In genomic region chr3:100400424-100400781, GRCh38 we compare ENCODE assay signal across 8 cellular contexts. TPM values are rescaled to one million over a fixed set of nuclear protein-coding genes. Genes with fewer than 3 reads are reported as not detected.
DNase-seq lines count a peak whose midpoint lies in the region; ATAC-seq and TF ChIP-seq lines count a peak whose summit lies in the region.

No MANE protein-coding gene starts in this region.

- TF ChIP-seq POLR2A in thyroid gland (IDR thresholded peaks at IDR 0.05), result no peak

- peaks cover 0 to 2% (median 0%) of the 10 kb centered on the region in 3 donors for H3K27me3 Mint-ChIP-seq in CD14-positive monocyte (ENCODE audit: low read depth in 3 of 3)
- peaks cover 15% of the 10 kb centered on the region for H3K27me3 Mint-ChIP-seq in endothelial cell (ENCODE audit: unreplicated experiment)
- no peaks in the 10 kb centered on the region for H3K27me3 Mint-ChIP-seq in naive thymus-derived CD8-positive, alpha-beta T cell

- H3K9me3 ChIP-seq in thyroid gland, result no peaks in the 10 kb centered on the region

- H3K4me1 ChIP-seq in thyroid gland, result peaks cover 6 to 20% of the 10 kb centered on the region in 2 donors

- TF ChIP-seq CTCF in CD14-positive monocyte (IDR thresholded peaks at IDR 0.05) (no peak), HL-60 (IDR thresholded peaks at IDR 0.05; ENCODE audit: insufficient read depth, low read length) (no peak), endothelial cell (IDR thresholded peaks at IDR 0.05; ENCODE audit: unreplicated experiment) (no peak), thyroid gland (IDR thresholded peaks at IDR 0.05) (no peak)

- H3K27me3 ChIP-seq in HL-60 (ENCODE audit: insufficient read depth, poor library complexity, severe bottlenecking) (no peaks in the 10 kb centered on the region), thyroid gland (no peaks in the 10 kb centered on the region)

- peak overlapping the region; percentile 93 for H3K27ac ChIP-seq in HL-60 (replicated peaks)
- H3K27ac ChIP-seq in thyroid gland, result peak overlapping the region; percentile 73 to 80 (median 79)

- POLR2A ChIA-PET in naive thymus-derived CD8-positive, alpha-beta T cell (lab: Charles Lee), result interaction anchor here (1.5 to 3.1 kb wide), 5 partner anchors 20 to 1276 kb away, joined by 5 to 26 read pairs (median 7); partner anchors contain the start of genes NIT2, TBC1D23 and TFG

- H3K4me3 Mint-ChIP-seq in CD14-positive monocyte, result peak overlapping the region; percentile 89 to 99
- H3K4me3 Mint-ChIP-seq in endothelial cell (ENCODE audit: unreplicated experiment), result peak overlapping the region; percentile 99
- peak overlapping the region; percentile 90 to 99 (median 98) for H3K4me3 Mint-ChIP-seq in naive thymus-derived CD8-positive, alpha-beta T cell

- peak overlapping the region; percentile 89 to 97 (median 94) for H3K27ac Mint-ChIP-seq in CD14-positive monocyte
- H3K27ac Mint-ChIP-seq in endothelial cell (ENCODE audit: unreplicated experiment), result peak overlapping the region; percentile 30
- peak overlapping the region; percentile 38 to 99 (median 95) for H3K27ac Mint-ChIP-seq in naive thymus-derived CD8-positive, alpha-beta T cell

- no peaks in the 10 kb centered on the region for H3K9me3 Mint-ChIP-seq in CD14-positive monocyte
- H3K9me3 Mint-ChIP-seq in endothelial cell (ENCODE audit: unreplicated experiment), result no peaks in the 10 kb centered on the region
- no peaks in the 10 kb centered on the region for H3K9me3 Mint-ChIP-seq in naive thymus-derived CD8-positive, alpha-beta T cell

- H3K36me3 Mint-ChIP-seq in CD14-positive monocyte (peaks cover 2 to 10% of the 10 kb centered on the region in 2 donors), endothelial cell (ENCODE audit: low read depth, unreplicated experiment) (no peaks in the 10 kb centered on the region)
- H3K36me3 Mint-ChIP-seq in naive thymus-derived CD8-positive, alpha-beta T cell, result peaks cover 0 to 2% (median 0%) of the 10 kb centered on the region in 3 donors

- peak; percentile 5 for ATAC-seq in GM19467 (IDR thresholded peaks at IDR 0.05; ENCODE audit: unreplicated experiment)
- ATAC-seq in naive thymus-derived CD8-positive, alpha-beta T cell, result peak; percentile 9 to 38

- H3K4me3 ChIP-seq in HL-60 (replicated peaks; ENCODE audit: insufficient read depth, low read length) (peak overlapping the region; percentile 91), thyroid gland (replicated peaks in 1 of 3) (peak overlapping the region; percentile 65 to 97 (median 76))

- peaks cover 45% of the 10 kb centered on the region for H3K4me1 Mint-ChIP-seq in CD14-positive monocyte
- H3K4me1 Mint-ChIP-seq in endothelial cell (ENCODE audit: unreplicated experiment), result peaks cover 18% of the 10 kb centered on the region
- H3K4me1 Mint-ChIP-seq in naive thymus-derived CD8-positive, alpha-beta T cell, result peaks cover 14 to 81% (median 64%) of the 10 kb centered on the region in 4 donors

- peak; percentile 41 for DNase-seq in CD14-positive monocyte (ENCODE audit: low spot score)
- DNase-seq in HL-60 (ENCODE audit: low read depth in 1 of 2, low spot score in 1 of 2), result peak in 1 of 2 experiments; percentile 28
- DNase-seq in activated CD4-positive, alpha-beta T cell treated with anti-CD3 and anti-CD28 coated beads, Interleukin-2, amount 50 U/mL, for 24 hours (ENCODE audit: low read depth in 1 of 2, low spot score in 1 of 2), result peak; percentile 11 to 21
- peak; percentile 55 for DNase-seq in endothelial cell (ENCODE audit: low spot score)
- DNase-seq in naive thymus-derived CD8-positive, alpha-beta T cell, result peak in 9 of 10 donors; percentile 12 to 69 (median 39)
- peak in 1 of 2 donors; percentile 28 for DNase-seq in thyroid gland
- DNase-seq in NCI-H345 treated with DMSO at 0.1 percent for 48 hours (lab: John Stamatoyannopoulos, UW; ENCODE audit: unreplicated experiment), result no peak

- intact Hi-C loops in CD14-positive monocyte (cut with micrococcal nuclease) (loop anchor here (5.0 kb wide), 2 partner anchors 138 to 312 kb away; partner anchors contain the start of gene TBC1D23 (in 1 of the 2)), thyroid gland (cut with DNase I) (no loop called here)

- no peaks in the 10 kb centered on the region for H3K36me3 ChIP-seq in thyroid gland

- 0 to 1% methylated on average over 7 to 9 of the region's 22 CpGs for WGBS in thyroid gland, 2 donors

RNA-seq across cellular contexts. Expression of gene TOMM70, which starts 0.5 kb away (rescaled TPM):
- 1 to 10 TPM; 4.9 to 6.3 TPM for polyA plus RNA-seq in CD14-positive monocyte
- total RNA-seq in endothelial cell (ENCODE audit: unreplicated experiment) (29.1 TPM), thyroid gland (10 to 100 TPM; 51.9 to 58.0 (median 53.5) TPM)
- 10 to 100 TPM; 42.3 to 46.8 TPM for total RNA-seq in naive thymus-derived CD8-positive, alpha-beta T cell
- 10 to 100 TPM; 14.6 to 21.7 (median 16.5) TPM for polyA plus RNA-seq in naive thymus-derived CD8-positive, alpha-beta T cell

RNA-seq across cellular contexts. Expression of gene LNP1, which starts 0.9 kb away (rescaled TPM):
- polyA plus RNA-seq in CD14-positive monocyte, result under 1 TPM; 0.08 to 0.26 TPM
- total RNA-seq in endothelial cell (ENCODE audit: unreplicated experiment), result 0.67 TPM
- 1 to 10 TPM; 2.1 to 2.4 TPM for total RNA-seq in naive thymus-derived CD8-positive, alpha-beta T cell
- 1 to 10 TPM in 1 of 3 donors, under 1 TPM in 2; 0.40 to 2.0 (median 0.66) TPM for polyA plus RNA-seq in naive thymus-derived CD8-positive, alpha-beta T cell
- total RNA-seq in thyroid gland, result 10 to 100 TPM in 2 of 4 donors, 1 to 10 TPM in 2; 8.2 to 15.8 (median 9.9) TPM

Comparison
In these comparisons a context has a peak if more than half of its experiments do, and no peak if none do; other contexts are left out.
1. H3K27ac Mint-ChIP-seq: peak in every context shown above with its lines; median percentile 95 in naive thymus-derived CD8-positive, alpha-beta T cell; 94 in CD14-positive monocyte; 30 in endothelial cell.